In genomic region chr6:4021133-4021861, GRCh38 we compare ENCODE assay signal across 1 cellular context.
TF ChIP-seq lines count a peak whose summit lies in the region.

No MANE protein-coding gene starts in this region.

TF ChIP-seq in GM12878, 131 proteins besides CTCF, POLR2A, EP300 and RAD21 (continued from another document and continues in another):
- TF ChIP-seq SPI1 (IDR thresholded peaks at IDR 0.05; ENCODE audit: borderline replicate concordance, insufficient read depth, low read depth, low read length) (peak; percentile 10; the same call in 1 of the 2 replicates), ATF7 (IDR thresholded peaks at IDR 0.05; ENCODE audit: low read depth) (no peak; the same call in 1 of the 2 replicates), ZNF274 (IDR thresholded peaks at IDR 0.05; ENCODE audit: insufficient read depth, insufficient read length) (no peak), SKIL (IDR thresholded peaks at IDR 0.05; ENCODE audit: low read depth, poor library complexity, severe bottlenecking) (no peak), NFIC (IDR thresholded peaks at IDR 0.05; ENCODE audit: low read depth, low read length) (no peak), SP1 (IDR thresholded peaks at IDR 0.05; ENCODE audit: low read depth, low read length) (no peak), MAX (IDR thresholded peaks at IDR 0.05; ENCODE audit: low read depth, low read length) (peak; percentile 54), ASH2L (IDR thresholded peaks at IDR 0.05; ENCODE audit: borderline replicate concordance, low read depth) (no peak), POU2F2 (IDR thresholded peaks at IDR 0.05; ENCODE audit: borderline replicate concordance, low read depth, low read length) (no peak), ZNF207 (IDR thresholded peaks at IDR 0.05; ENCODE audit: borderline replicate concordance) (0 out of 2 replicates have a peak, but pooled peaks have one; percentile 64), ELK1 (IDR thresholded peaks at IDR 0.05; ENCODE audit: low read depth, low read length) (0 out of 2 replicates have a peak, but pooled peaks have one; percentile 10), SIN3A (IDR thresholded peaks at IDR 0.05; ENCODE audit: low read depth, low read length) (peak; percentile 65; the same call in 1 of the 2 replicates), CUX1 (IDR thresholded peaks at IDR 0.05; ENCODE audit: insufficient replicate concordance, low read depth, low read length) (no peak), PAX5 (IDR thresholded peaks at IDR 0.05; ENCODE audit: borderline replicate concordance, low read depth, low read length) (0 out of 2 replicates have a peak, but pooled peaks have one; percentile 28), ZSCAN29 (IDR thresholded peaks at IDR 0.05) (peak; percentile 96), REST (IDR thresholded peaks at IDR 0.05; ENCODE audit: low read depth, low read length) (no peak), BCL11A (IDR thresholded peaks at IDR 0.05; ENCODE audit: low read depth, low read length) (no peak), BCLAF1 (IDR thresholded peaks at IDR 0.05) (no peak), POLR2AphosphoS2 (IDR thresholded peaks at IDR 0.05; ENCODE audit: low read depth, low read length) (no peak; the same call in 1 of the 2 replicates), POLR2AphosphoS5 (IDR thresholded peaks at IDR 0.05; ENCODE audit: low read length) (peak; percentile 90), ESRRA (IDR thresholded peaks at IDR 0.05; ENCODE audit: low read length) (0 out of 2 replicates have a peak, but pooled peaks have one; percentile 30), MLLT1 (IDR thresholded peaks at IDR 0.05) (peak; percentile 93), CEBPZ (IDR thresholded peaks at IDR 0.05; ENCODE audit: low read depth, low read length) (no peak), WRNIP1 (IDR thresholded peaks at IDR 0.05; ENCODE audit: borderline replicate concordance, low read depth, low read length) (no peak), CEBPB (IDR thresholded peaks at IDR 0.05; ENCODE audit: borderline replicate concordance in 1 of 2, low read depth in 2 of 2, low read length in 2 of 2) (no peak), ZNF384 (IDR thresholded peaks at IDR 0.05; ENCODE audit: borderline replicate concordance, low read depth, low read length) (0 out of 2 replicates have a peak, but pooled peaks have one; percentile 19), IRF3 (IDR thresholded peaks at IDR 0.05) (no peak), BHLHE40 (IDR thresholded peaks at IDR 0.05; ENCODE audit: borderline replicate concordance in 1 of 2, low read depth in 2 of 2, low read length in 1 of 2) (peak in 1 of 2 experiments; percentile 64; a peak in 2 of 4 replicates), NFXL1 (IDR thresholded peaks at IDR 0.05; ENCODE audit: borderline replicate concordance) (no peak), MTA3 (IDR thresholded peaks at IDR 0.05; ENCODE audit: borderline replicate concordance, low read length) (no peak), ETV6 (conservative IDR thresholded peaks at IDR 0.05 in 1 of 2, IDR thresholded peaks at IDR 0.05 in 1 of 2; ENCODE audit: borderline replicate concordance in 1 of 2, low read depth in 1 of 2) (no peak), EZH2 (IDR thresholded peaks at IDR 0.05; ENCODE audit: borderline replicate concordance, control insufficient read depth, low read depth, low read length) (no peak)
